ENCODE assay signal across 9 cellular contexts in the genomic region with DNA sequence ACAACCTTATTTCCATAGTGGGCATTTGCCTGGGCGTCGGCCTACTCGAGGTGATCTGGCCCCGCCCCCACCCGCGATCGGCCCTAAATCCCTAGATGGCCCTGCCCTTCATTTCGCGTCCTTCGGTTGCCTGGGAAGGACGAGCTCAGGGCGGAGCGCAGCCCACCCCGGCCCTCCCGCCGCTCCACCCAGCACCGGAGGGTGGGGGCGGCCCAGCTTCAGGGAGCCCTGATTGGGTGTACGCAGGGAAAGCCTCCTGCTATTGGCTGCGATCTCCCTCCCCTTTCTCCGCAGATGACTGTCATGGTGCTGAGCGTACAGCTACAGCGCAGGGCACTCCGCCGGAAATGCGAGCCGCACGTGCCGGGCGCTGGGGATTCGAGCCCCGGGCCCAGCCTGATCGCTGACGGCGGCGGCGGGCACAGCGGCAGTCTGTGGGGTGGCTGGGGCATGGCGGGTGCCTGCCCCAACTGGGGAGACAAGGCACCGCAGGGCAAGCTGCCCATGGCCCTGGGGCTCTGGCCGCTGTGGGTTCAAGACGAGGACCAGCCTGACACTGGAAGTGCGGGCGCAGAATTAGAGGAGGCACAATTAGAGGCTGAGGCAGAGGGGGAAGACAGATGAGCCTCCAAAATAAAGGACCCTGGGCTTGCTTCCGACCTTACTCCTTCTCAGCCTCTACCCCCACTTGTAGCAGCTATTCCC. TPM values are rescaled to one million over a fixed set of nuclear protein-coding genes. Genes with fewer than 3 reads are reported as not detected.
DNase-seq lines count a peak whose midpoint lies in the region; ATAC-seq, FAIRE-seq and TF ChIP-seq lines count a peak whose summit lies in the region.
"Had no signal": no experiment of that assay in that cellular context is flagged by ENCODE, and none has a peak within 500 bp of the region (broad histone marks: within the 10 kb centered on the region; RNA-seq: fewer than 3 reads in every experiment).

No MANE protein-coding gene starts in this region.

- FAIRE-seq in RCC 7860 (lab: Jason Lieb, UNC), result no peak

- no peak overlapping the region for H3K4me3 Mint-ChIP-seq in activated naive CD8-positive, alpha-beta T cell treated with anti-CD3 and anti-CD28 coated beads for 36 hours
- H3K4me3 Mint-ChIP-seq in activated naive CD8-positive, alpha-beta T cell treated with anti-CD3 and anti-CD28 coated beads, Interleukin-2, amount 50 U/mL, for 24 hours, result no peak overlapping the region
- H3K4me3 Mint-ChIP-seq in brain, result peak overlapping the region in 4 of 5 experiments; percentile 49 to 77 (median 74)

- H3K36me3 Mint-ChIP-seq in activated naive CD8-positive, alpha-beta T cell treated with anti-CD3 and anti-CD28 coated beads for 36 hours, result peaks cover 24% of the 10 kb centered on the region
- peaks cover 32% of the 10 kb centered on the region for H3K36me3 Mint-ChIP-seq in activated naive CD8-positive, alpha-beta T cell treated with anti-CD3 and anti-CD28 coated beads, Interleukin-2, amount 50 U/mL, for 24 hours (ENCODE audit: low read depth)
- H3K36me3 Mint-ChIP-seq in brain, result peaks cover 33% of the 10 kb centered on the region

- no peak for DNase-seq in activated naive CD8-positive, alpha-beta T cell treated with anti-CD3 and anti-CD28 coated beads for 36 hours
- DNase-seq in activated naive CD8-positive, alpha-beta T cell treated with anti-CD3 and anti-CD28 coated beads, Interleukin-2, amount 50 U/mL, for 24 hours, result no peak
- DNase-seq in retina (peak; percentile 90), GM19240 (ENCODE audit: insufficient read length, low spot score) (no peak), RCC 7860 (ENCODE audit: low spot score) (no peak)

- TF ChIP-seq CTCF in brain (conservative IDR thresholded peaks at IDR 0.05), result no peak

- H3K4me3 ChIP-seq in iPS-11a (ENCODE audit: low read depth, low read length), result peak overlapping the region; percentile 4

- peak overlapping the region; percentile 59 for H3K27ac Mint-ChIP-seq in activated naive CD8-positive, alpha-beta T cell treated with anti-CD3 and anti-CD28 coated beads for 36 hours
- H3K27ac Mint-ChIP-seq in activated naive CD8-positive, alpha-beta T cell treated with anti-CD3 and anti-CD28 coated beads, Interleukin-2, amount 50 U/mL, for 24 hours, result no peak overlapping the region
- peak overlapping the region in 2 of 5 experiments; percentile 62 to 83 for H3K27ac Mint-ChIP-seq in brain

- ATAC-seq in activated naive CD8-positive, alpha-beta T cell treated with anti-CD3 and anti-CD28 coated beads, Interleukin-2, amount 50 U/mL, for 24 hours, result no peak
- no peak for ATAC-seq in HG02938 (IDR thresholded peaks at IDR 0.05; ENCODE audit: unreplicated experiment)
- ATAC-seq: activated naive CD4-positive, alpha-beta T cell treated with anti-CD3 and anti-CD28 coated beads, Interleukin-2, amount 50 U/mL, for 72 hours had no signal

- H3K4me1 Mint-ChIP-seq in activated naive CD8-positive, alpha-beta T cell treated with anti-CD3 and anti-CD28 coated beads for 36 hours, result peaks cover 29% of the 10 kb centered on the region
- H3K4me1 Mint-ChIP-seq in activated naive CD8-positive, alpha-beta T cell treated with anti-CD3 and anti-CD28 coated beads, Interleukin-2, amount 50 U/mL, for 24 hours, result peaks cover 49% of the 10 kb centered on the region
- peaks cover 22% of the 10 kb centered on the region for H3K4me1 Mint-ChIP-seq in brain

- H3K27me3 Mint-ChIP-seq in activated naive CD8-positive, alpha-beta T cell treated with anti-CD3 and anti-CD28 coated beads for 36 hours, result no peaks in the 10 kb centered on the region
- H3K27me3 Mint-ChIP-seq in activated naive CD8-positive, alpha-beta T cell treated with anti-CD3 and anti-CD28 coated beads, Interleukin-2, amount 50 U/mL, for 24 hours, result no peaks in the 10 kb centered on the region
- H3K27me3 Mint-ChIP-seq in brain, result peaks cover 8% of the 10 kb centered on the region

- no peaks in the 10 kb centered on the region for H3K9me3 Mint-ChIP-seq in activated naive CD8-positive, alpha-beta T cell treated with anti-CD3 and anti-CD28 coated beads for 36 hours
- H3K9me3 Mint-ChIP-seq in activated naive CD8-positive, alpha-beta T cell treated with anti-CD3 and anti-CD28 coated beads, Interleukin-2, amount 50 U/mL, for 24 hours, result no peaks in the 10 kb centered on the region
- H3K9me3 Mint-ChIP-seq in brain, result peaks cover 0 to 3% (median 0%) of the 10 kb centered on the region in 5 experiments
- H3K9me3 Mint-ChIP-seq: activated naive CD4-positive, alpha-beta T cell treated with anti-CD3 and anti-CD28 coated beads, Interleukin-2, amount 50 U/mL, for 72 hours had no signal

RNA-seq across cellular contexts. Expression of gene CD37, which starts 4.3 kb away (rescaled TPM):
- 100 to 1,000 TPM; 110 to 114 TPM for total RNA-seq in activated naive CD8-positive, alpha-beta T cell treated with anti-CD3 and anti-CD28 coated beads for 36 hours
- polyA plus RNA-seq in brain (ENCODE audit: insufficient read depth, low read depth, low replicate concordance), result 8.2 TPM

RNA-seq across cellular contexts. Expression of gene SLC6A16, which starts 14.5 kb away (rescaled TPM):
- 1 to 10 TPM in 1 of 2 experiments, under 1 TPM in 1; 0.86 to 1.4 TPM for total RNA-seq in activated naive CD8-positive, alpha-beta T cell treated with anti-CD3 and anti-CD28 coated beads for 36 hours
- 1.7 TPM for polyA plus RNA-seq in brain (ENCODE audit: insufficient read depth, low read depth, low replicate concordance)

RNA-seq across cellular contexts. Expression of gene TEAD2, which starts 22.7 kb away (rescaled TPM):
- not detected for total RNA-seq in activated naive CD8-positive, alpha-beta T cell treated with anti-CD3 and anti-CD28 coated beads for 36 hours
- 42.5 TPM for polyA plus RNA-seq in brain (ENCODE audit: insufficient read depth, low read depth, low replicate concordance)

RNA-seq across cellular contexts. Expression of gene DKKL1, which starts 24.2 kb away (rescaled TPM):
- not detected for total RNA-seq in activated naive CD8-positive, alpha-beta T cell treated with anti-CD3 and anti-CD28 coated beads for 36 hours
- 4.0 TPM for polyA plus RNA-seq in brain (ENCODE audit: insufficient read depth, low read depth, low replicate concordance)
- total RNA-seq: activated naive CD4-positive, alpha-beta T cell treated with anti-CD3 and anti-CD28 coated beads, Interleukin-2, amount 50 U/mL, for 72 hours had no signal

RNA-seq across cellular contexts. Expression of gene KASH5, which starts 48.5 kb away (rescaled TPM):
- 1 to 10 TPM in 1 of 2 experiments, under 1 TPM in 1; 0.45 to 1.1 TPM for total RNA-seq in activated naive CD8-positive, alpha-beta T cell treated with anti-CD3 and anti-CD28 coated beads for 36 hours
- not detected for polyA plus RNA-seq in brain (ENCODE audit: insufficient read depth, low read depth, low replicate concordance)

Comparison
In these comparisons a context has a peak if more than half of its experiments do, and no peak if none do; other contexts are left out.
1. H3K4me3 Mint-ChIP-seq: peak in brain (4 of 5); none in activated naive CD8-positive, alpha-beta T cell treated with anti-CD3 and anti-CD28 coated beads for 36 hours (single experiment) and activated naive CD8-positive, alpha-beta T cell treated with anti-CD3 and anti-CD28 coated beads, Interleukin-2, amount 50 U/mL, for 24 hours (single experiment).